7 cellular contexts compared by ENCODE assay signal in the genomic region with DNA sequence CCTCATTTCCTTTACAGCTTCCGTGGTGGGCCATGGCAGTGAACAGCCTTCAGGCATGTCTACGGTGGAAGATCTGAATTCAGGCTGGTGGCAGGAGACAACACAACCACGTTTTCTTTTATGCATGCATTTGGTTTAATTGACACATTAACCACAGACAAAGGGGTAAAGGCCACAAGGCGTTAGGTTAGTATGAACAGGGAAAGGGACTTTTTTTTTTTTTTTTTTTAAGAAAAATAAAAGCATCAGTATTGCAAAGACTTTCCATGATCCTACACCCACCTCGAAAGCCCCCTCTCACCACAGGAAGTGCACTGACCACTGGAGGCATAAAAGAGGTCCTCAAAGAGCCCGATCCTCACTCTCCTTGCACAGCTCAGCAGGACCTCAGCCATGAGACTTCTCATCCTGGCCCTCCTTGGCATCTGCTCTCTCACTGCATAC. TPM values are rescaled to one million over a fixed set of nuclear protein-coding genes. Genes with fewer than 3 reads are reported as not detected.
"Had no signal": no experiment of that assay in that cellular context is flagged by ENCODE, and none has a peak within 500 bp of the region (broad histone marks: within the 10 kb centered on the region; RNA-seq: fewer than 3 reads in every experiment).

A gene with protein sequence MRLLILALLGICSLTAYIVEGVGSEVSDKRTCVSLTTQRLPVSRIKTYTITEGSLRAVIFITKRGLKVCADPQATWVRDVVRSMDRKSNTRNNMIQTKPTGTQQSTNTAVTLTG (plus strand): TSS at position 361 of the 444 bp plus-strand sequence. CDS start 33 bp downstream, at position 394.

RNA-seq across cellular contexts. Expression of the gene that starts here (rescaled TPM):
- total RNA-seq: fibroblast of lung, myocyte, neural crest cell, occipital lobe, skeletal muscle tissue, ureter had no signal
- polyA plus RNA-seq: fibroblast of lung, SK-N-SH had no signal
